28 cellular contexts compared by ENCODE assay signal in genomic region chr7:69919712-69920111, GRCh38.
"Had no signal": no experiment of that assay in that cellular context is flagged by ENCODE, and none has a peak within 500 bp of the region (broad histone marks: within the 10 kb centered on the region; RNA-seq: fewer than 3 reads in every experiment).

No MANE protein-coding gene starts in this region.

- H3K27me3 ChIP-seq: ascending aorta, body of pancreas, cardiac muscle cell, colonic mucosa, esophagus squamous epithelium had no signal

- H3K36me3 ChIP-seq: ascending aorta, cardiac muscle cell, colonic mucosa, esophagus squamous epithelium had no signal

- FAIRE-seq: endometrium, endothelial cell of umbilical vein, frontal cortex had no signal

- H3K4me3 Mint-ChIP-seq: activated CD4-positive, alpha-beta T cell treated with anti-CD3 and anti-CD28 coated beads for 36 hours; activated CD4-positive, alpha-beta T cell treated with anti-CD3 and anti-CD28 coated beads, Interleukin-2, amount 10 ng/mL, durations not matched to agents 7 days and 5 days; activated CD8-positive, alpha-beta T cell treated with anti-CD3 and anti-CD28 coated beads for 36 hours; activated naive CD4-positive, alpha-beta T cell treated with anti-CD3 and anti-CD28 coated beads for 36 hours; activated naive CD8-positive, alpha-beta T cell treated with anti-CD3 and anti-CD28 coated beads, Interleukin-2, amount 10 ng/mL, durations not matched to agents 7 days and 5 days; activated T-cell treated with anti-CD3 and anti-CD28 coated beads, Interleukin-2, amount 50 U/mL, for 4 hours had no signal

- H3K36me3 Mint-ChIP-seq: activated naive CD4-positive, alpha-beta T cell treated with anti-CD3 and anti-CD28 coated beads, Interleukin-2, amount 50 U/mL, for 72 hours; activated naive CD8-positive, alpha-beta T cell treated with anti-CD3 and anti-CD28 coated beads, Interleukin-2, amount 10 ng/mL, durations not matched to agents 7 days and 5 days had no signal

- H3K4me1 Mint-ChIP-seq: activated CD4-positive, alpha-beta T cell treated with anti-CD3 and anti-CD28 coated beads for 36 hours; activated CD4-positive, alpha-beta T cell treated with anti-CD3 and anti-CD28 coated beads, Interleukin-2, amount 10 ng/mL, durations not matched to agents 7 days and 5 days; activated naive CD8-positive, alpha-beta T cell treated with anti-CD3 and anti-CD28 coated beads, Interleukin-2, amount 10 ng/mL, durations not matched to agents 7 days and 5 days had no signal

- H3K4me3 ChIP-seq: ascending aorta, body of pancreas, cardiac muscle cell, colonic mucosa, esophagus squamous epithelium had no signal

- H3K9me3 Mint-ChIP-seq: activated CD4-positive, alpha-beta T cell treated with anti-CD3 and anti-CD28 coated beads, Interleukin-2, amount 10 ng/mL, durations not matched to agents 7 days and 5 days; activated CD8-positive, alpha-beta T cell treated with anti-CD3 and anti-CD28 coated beads for 36 hours; activated naive CD4-positive, alpha-beta T cell treated with anti-CD3 and anti-CD28 coated beads for 36 hours; activated naive CD8-positive, alpha-beta T cell treated with anti-CD3 and anti-CD28 coated beads, Interleukin-2, amount 10 ng/mL, durations not matched to agents 7 days and 5 days; activated T-helper 2 cell treated with anti-CD3 and anti-CD28 coated beads, Interferon-gamma antibody, Interleukin-2, Interleukin-4, amounts not matched to agents 10 μg/mL and 5 μg/mL and 100 μg/mL, durations not matched to agents 14 hours and 24 hours and 36 hours had no signal

- H3K27ac Mint-ChIP-seq: activated CD4-positive, alpha-beta T cell treated with anti-CD3 and anti-CD28 coated beads for 36 hours; activated CD4-positive, alpha-beta T cell treated with anti-CD3 and anti-CD28 coated beads, Interleukin-2, amount 10 ng/mL, durations not matched to agents 7 days and 5 days; activated CD8-positive, alpha-beta T cell treated with anti-CD3 and anti-CD28 coated beads for 36 hours; activated naive CD4-positive, alpha-beta T cell treated with anti-CD3 and anti-CD28 coated beads for 36 hours; activated naive CD4-positive, alpha-beta T cell treated with anti-CD3 and anti-CD28 coated beads, Interleukin-2, amount 50 U/mL, for 72 hours; activated naive CD8-positive, alpha-beta T cell treated with anti-CD3 and anti-CD28 coated beads, Interleukin-2, amount 10 ng/mL, durations not matched to agents 7 days and 5 days; activated T-helper 2 cell treated with anti-CD3 and anti-CD28 coated beads, Interferon-gamma antibody, Interleukin-2, Interleukin-4, amounts not matched to agents 10 μg/mL and 5 μg/mL and 100 μg/mL, durations not matched to agents 14 hours and 24 hours and 36 hours had no signal

- H3K27ac ChIP-seq: ascending aorta, body of pancreas, cardiac muscle cell, colonic mucosa, epithelial cell of prostate, esophagus squamous epithelium had no signal

- H3K9me3 ChIP-seq: body of pancreas, colonic mucosa, esophagus squamous epithelium had no signal

- H3K4me1 ChIP-seq: ascending aorta, body of pancreas, esophagus squamous epithelium had no signal

- H3K27me3 Mint-ChIP-seq: activated CD4-positive, alpha-beta T cell treated with anti-CD3 and anti-CD28 coated beads, Interleukin-2, amount 10 ng/mL, durations not matched to agents 7 days and 5 days had no signal

- DNase-seq: activated CD4-positive, alpha-beta T cell treated with anti-CD3 and anti-CD28 coated beads for 36 hours; activated CD4-positive, alpha-beta T cell treated with anti-CD3 and anti-CD28 coated beads, Interleukin-2, amount 10 ng/mL, durations not matched to agents 7 days and 5 days; activated CD4-positive, alpha-beta T cell treated with anti-CD3 and anti-CD28 coated beads, Interleukin-2, amount 50 U/mL, for 48 hours; activated CD4-positive, CD25-positive, alpha-beta regulatory T cell; activated CD4-positive, CD25-positive, alpha-beta regulatory T cell treated with anti-CD3 and anti-CD28 coated beads, Interleukin-2, amount 50 U/mL, for 72 hours; activated CD8-positive, alpha-beta memory T cell treated with anti-CD3 and anti-CD28 coated beads for 24 hours; activated CD8-positive, alpha-beta T cell treated with anti-CD3 and anti-CD28 coated beads for 36 hours; activated effector memory CD4-positive, alpha-beta T cell treated with anti-CD3 and anti-CD28 coated beads, Interleukin-2, amount 50 U/mL, for 16 hours; activated naive CD4-positive, alpha-beta T cell treated with anti-CD3 and anti-CD28 coated beads for 36 hours; activated naive CD8-positive, alpha-beta T cell treated with anti-CD3 and anti-CD28 coated beads, Interleukin-2, amount 10 ng/mL, durations not matched to agents 7 days and 5 days; activated T-cell treated with anti-CD3 and anti-CD28 coated beads, Interleukin-2, amount 50 U/mL, for 4 hours; body of pancreas; central memory CD4-positive, alpha-beta T cell; cerebellar nuclear complex; colonic mucosa; effector CD8-positive, alpha-beta T cell; esophagus squamous epithelium; head of caudate nucleus; hippocampal formation; T-helper 2 cell had no signal

- ATAC-seq: activated CD4-positive, alpha-beta T cell treated with anti-CD3 and anti-CD28 coated beads for 36 hours; activated CD8-positive, alpha-beta T cell treated with anti-CD3 and anti-CD28 coated beads for 36 hours; activated naive CD4-positive, alpha-beta T cell treated with anti-CD3 and anti-CD28 coated beads, Interleukin-2, amount 50 U/mL, for 72 hours; activated T-cell treated with anti-CD3 and anti-CD28 coated beads, Interleukin-2, amount 50 U/mL, for 4 hours; body of pancreas had no signal
